ENCODE assay signal across 1 cellular context in the genomic region with DNA sequence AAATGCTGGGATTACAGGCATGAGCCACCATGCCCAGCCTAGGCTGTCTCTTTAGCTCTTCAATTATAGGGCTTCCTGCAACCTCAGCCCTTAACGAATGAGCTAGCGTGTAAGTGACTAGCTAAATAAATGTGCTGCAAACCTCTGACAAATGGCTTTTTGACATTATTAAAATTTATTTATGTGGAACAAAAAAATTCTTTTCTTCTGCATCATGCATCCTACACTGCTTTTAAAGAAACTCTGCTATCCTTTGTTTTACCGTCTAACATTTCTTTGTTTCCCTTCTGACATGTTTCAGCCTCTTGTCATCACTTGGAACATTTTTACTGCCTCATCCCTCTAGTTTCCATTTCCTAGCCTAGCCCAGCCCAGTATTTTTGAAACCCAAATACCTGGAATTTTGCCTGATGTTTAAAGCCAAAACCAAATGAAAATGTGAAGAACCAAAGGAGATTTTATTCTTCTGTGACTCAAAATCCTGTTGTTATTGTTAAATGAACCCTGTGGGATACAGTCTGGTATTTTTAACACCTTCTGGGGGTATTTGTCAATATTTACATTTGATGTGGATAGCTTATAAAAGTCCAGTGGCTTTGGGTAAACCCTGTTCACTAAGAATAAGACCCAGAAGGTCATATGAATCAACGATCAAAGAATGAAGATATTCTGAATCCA.
TF ChIP-seq lines count a peak whose summit lies in the region.

No MANE protein-coding gene starts in this region.

TF ChIP-seq in GM23338, 12 proteins besides CTCF, POLR2A, EP300 and RAD21 (continued from another document):
- TF ChIP-seq, protein P1, sequence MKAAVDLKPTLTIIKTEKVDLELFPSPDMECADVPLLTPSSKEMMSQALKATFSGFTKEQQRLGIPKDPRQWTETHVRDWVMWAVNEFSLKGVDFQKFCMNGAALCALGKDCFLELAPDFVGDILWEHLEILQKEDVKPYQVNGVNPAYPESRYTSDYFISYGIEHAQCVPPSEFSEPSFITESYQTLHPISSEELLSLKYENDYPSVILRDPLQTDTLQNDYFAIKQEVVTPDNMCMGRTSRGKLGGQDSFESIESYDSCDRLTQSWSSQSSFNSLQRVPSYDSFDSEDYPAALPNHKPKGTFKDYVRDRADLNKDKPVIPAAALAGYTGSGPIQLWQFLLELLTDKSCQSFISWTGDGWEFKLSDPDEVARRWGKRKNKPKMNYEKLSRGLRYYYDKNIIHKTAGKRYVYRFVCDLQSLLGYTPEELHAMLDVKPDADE (IDR thresholded peaks at IDR 0.05): no peak
- TF ChIP-seq CREB1 (CRISPR knock-in tag; IDR thresholded peaks at IDR 0.05; ENCODE audit: low read depth) (no peak), EZH2phosphoT487 (IDR thresholded peaks at IDR 0.05; ENCODE audit: unreplicated experiment) (no peak), ZNF331 (CRISPR knock-in tag; IDR thresholded peaks at IDR 0.05; ENCODE audit: low read depth) (no peak), POLR2AphosphoS5 (IDR thresholded peaks at IDR 0.05; ENCODE audit: low read depth) (no peak), JUNB (IDR thresholded peaks at IDR 0.05; ENCODE audit: unreplicated experiment) (no peak), EZH2 (IDR thresholded peaks at IDR 0.05; ENCODE audit: low read depth, unreplicated experiment) (no peak), STAT1 (IDR thresholded peaks at IDR 0.05; ENCODE audit: unreplicated experiment) (no peak)
- TF ChIP-seq, protein P2, sequence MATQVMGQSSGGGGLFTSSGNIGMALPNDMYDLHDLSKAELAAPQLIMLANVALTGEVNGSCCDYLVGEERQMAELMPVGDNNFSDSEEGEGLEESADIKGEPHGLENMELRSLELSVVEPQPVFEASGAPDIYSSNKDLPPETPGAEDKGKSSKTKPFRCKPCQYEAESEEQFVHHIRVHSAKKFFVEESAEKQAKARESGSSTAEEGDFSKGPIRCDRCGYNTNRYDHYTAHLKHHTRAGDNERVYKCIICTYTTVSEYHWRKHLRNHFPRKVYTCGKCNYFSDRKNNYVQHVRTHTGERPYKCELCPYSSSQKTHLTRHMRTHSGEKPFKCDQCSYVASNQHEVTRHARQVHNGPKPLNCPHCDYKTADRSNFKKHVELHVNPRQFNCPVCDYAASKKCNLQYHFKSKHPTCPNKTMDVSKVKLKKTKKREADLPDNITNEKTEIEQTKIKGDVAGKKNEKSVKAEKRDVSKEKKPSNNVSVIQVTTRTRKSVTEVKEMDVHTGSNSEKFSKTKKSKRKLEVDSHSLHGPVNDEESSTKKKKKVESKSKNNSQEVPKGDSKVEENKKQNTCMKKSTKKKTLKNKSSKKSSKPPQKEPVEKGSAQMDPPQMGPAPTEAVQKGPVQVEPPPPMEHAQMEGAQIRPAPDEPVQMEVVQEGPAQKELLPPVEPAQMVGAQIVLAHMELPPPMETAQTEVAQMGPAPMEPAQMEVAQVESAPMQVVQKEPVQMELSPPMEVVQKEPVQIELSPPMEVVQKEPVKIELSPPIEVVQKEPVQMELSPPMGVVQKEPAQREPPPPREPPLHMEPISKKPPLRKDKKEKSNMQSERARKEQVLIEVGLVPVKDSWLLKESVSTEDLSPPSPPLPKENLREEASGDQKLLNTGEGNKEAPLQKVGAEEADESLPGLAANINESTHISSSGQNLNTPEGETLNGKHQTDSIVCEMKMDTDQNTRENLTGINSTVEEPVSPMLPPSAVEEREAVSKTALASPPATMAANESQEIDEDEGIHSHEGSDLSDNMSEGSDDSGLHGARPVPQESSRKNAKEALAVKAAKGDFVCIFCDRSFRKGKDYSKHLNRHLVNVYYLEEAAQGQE (IDR thresholded peaks at IDR 0.05; ENCODE audit: unreplicated experiment): no peak
TF ChIP-seq in GM23338: peak in this region for 0.
